30 cellular contexts compared by ENCODE assay signal in the genomic region with DNA sequence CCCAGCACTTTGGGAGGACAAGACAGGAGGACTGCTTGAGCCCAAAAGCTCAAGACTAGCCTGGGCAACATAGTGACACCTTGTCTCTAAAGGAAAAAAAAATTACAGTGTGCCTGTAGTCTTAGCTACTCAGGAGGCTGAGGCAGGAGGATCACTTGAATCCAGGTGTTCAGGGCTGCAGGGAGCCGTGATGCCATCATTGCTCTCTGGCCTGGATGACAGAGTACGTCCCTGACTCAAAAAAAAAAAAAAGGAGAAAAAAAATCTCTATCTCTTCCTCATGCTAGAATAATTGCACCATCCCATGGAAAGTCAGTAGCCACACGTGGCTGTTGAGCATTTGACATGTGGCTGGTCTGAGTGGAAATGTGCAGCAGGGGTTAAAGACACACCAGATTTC.
"Had no signal": no experiment of that assay in that cellular context is flagged by ENCODE, and none has a peak within 500 bp of the region (broad histone marks: within the 10 kb centered on the region; RNA-seq: fewer than 3 reads in every experiment).

No MANE protein-coding gene starts in this region.

- H3K9me3 Mint-ChIP-seq: activated naive CD4-positive, alpha-beta T cell treated with anti-CD3 and anti-CD28 coated beads, Interleukin-2, amount 10 ng/mL, durations not matched to agents 7 days and 5 days; activated naive CD8-positive, alpha-beta T cell treated with anti-CD3 and anti-CD28 coated beads, Interleukin-2, amount 10 ng/mL, durations not matched to agents 7 days and 5 days; activated T-helper 1 cell treated with anti-CD3 and anti-CD28 coated beads, Interleukin-12 subunit alpha, Interleukin-12 subunit beta, Interleukin-2, Interleukin-4 antibody, amounts not matched to agents 30 ng/mL and 10 ng/mL and 1 ng/mL, durations not matched to agents 14 hours and 24 hours and 36 hours; effector memory CD8-positive, alpha-beta T cell; natural killer cell treated with Interleukin-12 subunit alpha and Interleukin-12 subunit beta and Interleukin-15 and Interleukin-18, amount 100 ng/mL, for 72 hours; stimulated activated memory B cell treated with anti-CD40 and anti-IgM and Interleukin-4, amounts not matched to agents 10 μg/mL and 1 μg/mL and 100 μg/mL, for 72 hours; T-helper 1 cell treated with Interleukin-12 subunit alpha and Interleukin-12 subunit beta and Interleukin-4 antibody, amounts not matched to agents 30 μg/mL and 1 μg/mL, for 36 hours had no signal

- H3K27me3 Mint-ChIP-seq: effector memory CD8-positive, alpha-beta T cell; natural killer cell treated with Interleukin-12 subunit alpha and Interleukin-12 subunit beta and Interleukin-15 and Interleukin-18, amount 100 ng/mL, for 72 hours; progenitor cell of endocrine pancreas; stimulated activated memory B cell treated with anti-CD40 and anti-IgM and Interleukin-4, amounts not matched to agents 10 μg/mL and 1 μg/mL and 100 μg/mL, for 72 hours had no signal

- H3K36me3 Mint-ChIP-seq: activated naive CD4-positive, alpha-beta T cell treated with anti-CD3 and anti-CD28 coated beads, Interleukin-2, amount 10 ng/mL, durations not matched to agents 7 days and 5 days; natural killer cell treated with Interleukin-12 subunit alpha and Interleukin-12 subunit beta and Interleukin-15 and Interleukin-18, amount 100 ng/mL, for 72 hours; stimulated activated memory B cell treated with anti-CD40 and anti-IgM and Interleukin-4, amounts not matched to agents 10 μg/mL and 1 μg/mL and 100 μg/mL, for 72 hours had no signal

- DNase-seq: activated CD4-positive, alpha-beta T cell treated with anti-CD3 and anti-CD28 coated beads for 4 hours; activated CD4-positive, alpha-beta T cell treated with anti-CD3 and anti-CD28 coated beads, Interleukin-2, amount 50 U/mL, for 48 hours; activated CD8-positive, alpha-beta memory T cell treated with anti-CD3 and anti-CD28 coated beads for 24 hours; activated effector memory CD4-positive, alpha-beta T cell treated with anti-CD3 and anti-CD28 coated beads, Interleukin-2, amount 50 U/mL, for 16 hours; activated naive CD4-positive, alpha-beta T cell treated with anti-CD3 and anti-CD28 coated beads, Interleukin-2, amount 10 ng/mL, durations not matched to agents 7 days and 5 days; activated naive CD8-positive, alpha-beta T cell treated with anti-CD3 and anti-CD28 coated beads, Interleukin-2, amount 10 ng/mL, durations not matched to agents 7 days and 5 days; brain microvascular endothelial cell; caudate nucleus; cortex of kidney; effector memory CD8-positive, alpha-beta T cell; head of caudate nucleus; hippocampal formation; lower lobe of right lung; mesendoderm; mucosa of descending colon; retina; sigmoid colon; small intestine; stimulated activated CD4-positive, alpha-beta T cell treated with anti-CD3 and anti-CD28 coated beads, Interleukin-4, amount 100 ng/mL, for 4 hours; stimulated activated CD8-positive, alpha-beta memory T cell treated with anti-CD3 and anti-CD28 coated beads, Interleukin-4, amount 100 ng/mL, for 48 hours; stomach; SW 1271; T-helper 9 cell; thyroid gland had no signal

- H3K27ac Mint-ChIP-seq: activated naive CD4-positive, alpha-beta T cell treated with anti-CD3 and anti-CD28 coated beads, Interleukin-2, amount 10 ng/mL, durations not matched to agents 7 days and 5 days; activated naive CD8-positive, alpha-beta T cell treated with anti-CD3 and anti-CD28 coated beads, Interleukin-2, amount 10 ng/mL, durations not matched to agents 7 days and 5 days; activated T-helper 1 cell treated with anti-CD3 and anti-CD28 coated beads, Interleukin-12 subunit alpha, Interleukin-12 subunit beta, Interleukin-2, Interleukin-4 antibody, amounts not matched to agents 30 ng/mL and 10 ng/mL and 1 ng/mL, durations not matched to agents 14 hours and 24 hours and 36 hours; natural killer cell treated with Interleukin-12 subunit alpha and Interleukin-12 subunit beta and Interleukin-15 and Interleukin-18, amount 100 ng/mL, for 72 hours; progenitor cell of endocrine pancreas; stimulated activated memory B cell treated with anti-CD40 and anti-IgM and Interleukin-4, amounts not matched to agents 10 μg/mL and 1 μg/mL and 100 μg/mL, for 72 hours; T-helper 1 cell treated with Interleukin-12 subunit alpha and Interleukin-12 subunit beta and Interleukin-4 antibody, amounts not matched to agents 30 μg/mL and 1 μg/mL, for 36 hours had no signal

- ATAC-seq: effector memory CD8-positive, alpha-beta T cell; left lobe of liver; lower lobe of right lung; mucosa of descending colon; natural killer cell treated with Interleukin-12 subunit alpha and Interleukin-12 subunit beta and Interleukin-15 and Interleukin-18, amount 100 ng/mL, for 72 hours; stimulated activated memory B cell treated with anti-CD40 and anti-IgM and Interleukin-4, amounts not matched to agents 10 μg/mL and 1 μg/mL and 100 μg/mL, for 72 hours had no signal

- H3K4me3 Mint-ChIP-seq: activated naive CD4-positive, alpha-beta T cell treated with anti-CD3 and anti-CD28 coated beads, Interleukin-2, amount 10 ng/mL, durations not matched to agents 7 days and 5 days; activated naive CD8-positive, alpha-beta T cell treated with anti-CD3 and anti-CD28 coated beads, Interleukin-2, amount 10 ng/mL, durations not matched to agents 7 days and 5 days; activated T-helper 1 cell treated with anti-CD3 and anti-CD28 coated beads, Interleukin-12 subunit alpha, Interleukin-12 subunit beta, Interleukin-2, Interleukin-4 antibody, amounts not matched to agents 30 ng/mL and 10 ng/mL and 1 ng/mL, durations not matched to agents 14 hours and 24 hours and 36 hours; effector memory CD8-positive, alpha-beta T cell; natural killer cell treated with Interleukin-12 subunit alpha and Interleukin-12 subunit beta and Interleukin-15 and Interleukin-18, amount 100 ng/mL, for 72 hours; stimulated activated memory B cell treated with anti-CD40 and anti-IgM and Interleukin-4, amounts not matched to agents 10 μg/mL and 1 μg/mL and 100 μg/mL, for 72 hours; T-helper 1 cell treated with Interleukin-12 subunit alpha and Interleukin-12 subunit beta and Interleukin-4 antibody, amounts not matched to agents 30 μg/mL and 1 μg/mL, for 36 hours had no signal
